23 cellular contexts compared by ENCODE assay signal in genomic region chr18:22827216-22827615, GRCh38.
A peak's percentile ranks its signal among the peaks of the same experiment; 100 is the strongest.
DNase-seq lines count a peak whose midpoint lies in the region; ATAC-seq, FAIRE-seq and TF ChIP-seq lines count a peak whose summit lies in the region.
"Had no signal": no experiment of that assay in that cellular context is flagged by ENCODE, and none has a peak within 500 bp of the region (broad histone marks: within the 10 kb centered on the region; RNA-seq: fewer than 3 reads in every experiment).

No MANE protein-coding gene starts in this region.

- peaks cover 6% of the 10 kb centered on the region for H3K4me1 ChIP-seq in IMR-90 (ENCODE audit: control insufficient read depth, insufficient read depth, low read length)
- H3K4me1 ChIP-seq in PC-9 (replicated peaks; ENCODE audit: insufficient read depth): peaks cover 22% of the 10 kb centered on the region
- peaks cover 36% of the 10 kb centered on the region for H3K4me1 ChIP-seq in osteoblast (ENCODE audit: insufficient read depth, low read length)
- no peaks in the 10 kb centered on the region for H3K4me1 ChIP-seq in spleen
- H3K4me1 ChIP-seq: left lung had no signal

- H3K9me3 ChIP-seq in IMR-90 (ENCODE audit: control insufficient read depth, insufficient read depth, low read length) (peaks cover 4% of the 10 kb centered on the region; the same call in 1 of the 2 replicates), PC-9 (ENCODE audit: insufficient read depth, low read depth) (no peaks in the 10 kb centered on the region; the same call in 1 of the 2 replicates), osteoblast (ENCODE audit: low read depth, low read length) (no peaks in the 10 kb centered on the region), spleen (no peaks in the 10 kb centered on the region)
- H3K9me3 ChIP-seq: mucosa of descending colon had no signal

- H3K36me3 Mint-ChIP-seq in activated T-helper 1 cell treated with anti-CD3 and anti-CD28 coated beads, Interleukin-12 subunit alpha, Interleukin-12 subunit beta, Interleukin-2, Interleukin-4 antibody, amounts not matched to agents 30 ng/mL and 10 ng/mL and 1 ng/mL, durations not matched to agents 14 hours and 24 hours and 36 hours (ENCODE audit: low read depth): no peaks in the 10 kb centered on the region
- H3K36me3 Mint-ChIP-seq: stimulated activated memory B cell treated with anti-CD40 and anti-IgM and Interleukin-4, amounts not matched to agents 10 μg/mL and 1 μg/mL and 100 μg/mL, for 72 hours had no signal

- H3K27me3 ChIP-seq in IMR-90 (ENCODE audit: control insufficient read depth, insufficient read depth, low read length) (no peaks in the 10 kb centered on the region), PC-9 (ENCODE audit: insufficient read depth, low read depth) (no peaks in the 10 kb centered on the region), osteoblast (ENCODE audit: insufficient read depth, low read length) (no peaks in the 10 kb centered on the region), spleen (replicated peaks in 1 of 7) (no peaks in the 10 kb centered on the region)
- H3K27me3 ChIP-seq: left lung, neutrophil had no signal

- no peaks in the 10 kb centered on the region for H3K79me1 ChIP-seq in IMR-90 (ENCODE audit: low read depth in 1 of 2, low read length in 2 of 2)

- TF ChIP-seq CTCF in IMR-90 (conservative IDR thresholded peaks at IDR 0.05; ENCODE audit: low read depth, low read length) (no peak), PC-9 (conservative IDR thresholded peaks at IDR 0.05) (no peak), choroid plexus epithelial cell (conservative IDR thresholded peaks at IDR 0.05; ENCODE audit: low read depth, low read length) (no peak), osteoblast (IDR thresholded peaks at IDR 0.05; ENCODE audit: extremely low read depth, low read depth, low read length) (no peak), spleen (IDR thresholded peaks at IDR 0.05 in 8 of 11, conservative IDR thresholded peaks at IDR 0.05 in 3 of 11) (no peak)

- no peak overlapping the region for H4K5ac ChIP-seq in IMR-90 (ENCODE audit: low read depth, low read length)

- no peak overlapping the region for H3K27ac Mint-ChIP-seq in activated T-helper 1 cell treated with anti-CD3 and anti-CD28 coated beads, Interleukin-12 subunit alpha, Interleukin-12 subunit beta, Interleukin-2, Interleukin-4 antibody, amounts not matched to agents 30 ng/mL and 10 ng/mL and 1 ng/mL, durations not matched to agents 14 hours and 24 hours and 36 hours
- H3K27ac Mint-ChIP-seq: B cell; endodermal cell; stimulated activated memory B cell treated with anti-CD40 and anti-IgM and Interleukin-4, amounts not matched to agents 10 μg/mL and 1 μg/mL and 100 μg/mL, for 72 hours had no signal

- intact Hi-C loops in IMR-90 (cut with micrococcal nuclease) (no loop called here), PC-9 (cut with micrococcal nuclease; ENCODE audit: unreplicated experiment) (no loop called here), spleen (cut with DNase I; ENCODE audit: low total_unique reads) (no loop called here)
- intact Hi-C loops in activated T-helper 1 cell treated with anti-CD3 and anti-CD28 coated beads, Interleukin-12 subunit alpha, Interleukin-12 subunit beta, Interleukin-2, Interleukin-4 antibody, amounts not matched to agents 30 ng/mL and 10 ng/mL and 1 ng/mL, durations not matched to agents 14 hours and 24 hours and 36 hours (cut with micrococcal nuclease): no loop called here

- BruUV-seq in IMR-90 (replicated peaks; lab: Mats Ljungman, UMichigan) (no TSS peak), PC-9 (replicated peaks; lab: Mats Ljungman, UMichigan) (no TSS peak)

- no peaks in the 10 kb centered on the region for H3K9me3 Mint-ChIP-seq in activated T-helper 1 cell treated with anti-CD3 and anti-CD28 coated beads, Interleukin-12 subunit alpha, Interleukin-12 subunit beta, Interleukin-2, Interleukin-4 antibody, amounts not matched to agents 30 ng/mL and 10 ng/mL and 1 ng/mL, durations not matched to agents 14 hours and 24 hours and 36 hours

- no peak overlapping the region for H2BK15ac ChIP-seq in IMR-90 (ENCODE audit: low read depth, low read length)

- TF ChIP-seq POLR2A in IMR-90 (IDR thresholded peaks at IDR 0.05; ENCODE audit: low read depth, low read length) (no peak), spleen (IDR thresholded peaks at IDR 0.05) (no peak)

- peak; percentile 45 for DNase-seq in IMR-90
- DNase-seq in PC-9: no peak
- peak; percentile 53 for DNase-seq in choroid plexus epithelial cell (ENCODE audit: low read depth)
- no peak for DNase-seq in osteoblast (ENCODE audit: insufficient read length, low spot score, missing footprints)
- no peak for DNase-seq in GM19239 (ENCODE audit: insufficient read length, low spot score)
- no peak for DNase-seq in spleen
- DNase-seq in activated T-helper 1 cell treated with anti-CD3 and anti-CD28 coated beads, Interleukin-12 subunit alpha, Interleukin-12 subunit beta, Interleukin-2, Interleukin-4 antibody, amounts not matched to agents 30 ng/mL and 10 ng/mL and 1 ng/mL, durations not matched to agents 14 hours and 24 hours and 36 hours (ENCODE audit: low spot score): no peak
- DNase-seq: activated CD4-positive, alpha-beta T cell treated with anti-CD3 and anti-CD28 coated beads for 48 hours; activated gamma-delta T cell treated with Interleukin-2 at 50 U/mL for 16 hours; aorta; endodermal cell; left lung; MM.1S; mucosa of descending colon; NCI-H2029 treated with DMSO at 0.1 percent for 48 hours; NCI-H510A treated with DMSO at 0.1 percent for 48 hours had no signal

- no peak overlapping the region for H2AFZ ChIP-seq in IMR-90 (replicated peaks; ENCODE audit: low read length, poor library complexity)
- H2AFZ ChIP-seq in PC-9: no peak overlapping the region
- no peak overlapping the region for H2AFZ ChIP-seq in osteoblast (ENCODE audit: low read length)

- H3K9ac ChIP-seq in IMR-90 (ENCODE audit: low read depth, low read length): no peak overlapping the region

- H3K79me2 ChIP-seq in PC-9 (ENCODE audit: low read depth): no peaks in the 10 kb centered on the region
- no peaks in the 10 kb centered on the region for H3K79me2 ChIP-seq in osteoblast (ENCODE audit: insufficient read depth, low read length)

- no peak overlapping the region for H3K14ac ChIP-seq in IMR-90 (replicated peaks; ENCODE audit: low read depth, low read length)

- no peak overlapping the region for H2AK5ac ChIP-seq in IMR-90 (ENCODE audit: low read depth, low read length)

- ATAC-seq in IMR-90 (ENCODE audit: low read depth) (no peak), GM21360 (IDR thresholded peaks at IDR 0.05; ENCODE audit: unreplicated experiment) (no peak)
- ATAC-seq: left lung; mucosa of descending colon; Panc1; stimulated activated memory B cell treated with anti-CD40 and anti-IgM and Interleukin-4, amounts not matched to agents 10 μg/mL and 1 μg/mL and 100 μg/mL, for 72 hours had no signal

- H3K4me1 Mint-ChIP-seq in activated T-helper 1 cell treated with anti-CD3 and anti-CD28 coated beads, Interleukin-12 subunit alpha, Interleukin-12 subunit beta, Interleukin-2, Interleukin-4 antibody, amounts not matched to agents 30 ng/mL and 10 ng/mL and 1 ng/mL, durations not matched to agents 14 hours and 24 hours and 36 hours (ENCODE audit: low read depth): no peaks in the 10 kb centered on the region
- H3K4me1 Mint-ChIP-seq: B cell; stimulated activated memory B cell treated with anti-CD40 and anti-IgM and Interleukin-4, amounts not matched to agents 10 μg/mL and 1 μg/mL and 100 μg/mL, for 72 hours had no signal

- no peak overlapping the region for H3K4me3 Mint-ChIP-seq in activated T-helper 1 cell treated with anti-CD3 and anti-CD28 coated beads, Interleukin-12 subunit alpha, Interleukin-12 subunit beta, Interleukin-2, Interleukin-4 antibody, amounts not matched to agents 30 ng/mL and 10 ng/mL and 1 ng/mL, durations not matched to agents 14 hours and 24 hours and 36 hours
- H3K4me3 Mint-ChIP-seq: B cell; endodermal cell; stimulated activated memory B cell treated with anti-CD40 and anti-IgM and Interleukin-4, amounts not matched to agents 10 μg/mL and 1 μg/mL and 100 μg/mL, for 72 hours had no signal

- H3K27ac ChIP-seq in IMR-90 (ENCODE audit: insufficient read depth, low read length): no peak overlapping the region
- peak overlapping the region; percentile 51 for H3K27ac ChIP-seq in PC-9
- peak overlapping the region; percentile 88 for H3K27ac ChIP-seq in osteoblast (ENCODE audit: low read depth, low read length)
- no peak overlapping the region for H3K27ac ChIP-seq in spleen
- H3K27ac ChIP-seq: left lung, neutrophil had no signal

- H4K20me1 ChIP-seq in IMR-90 (ENCODE audit: insufficient read depth, low read length) (no peaks in the 10 kb centered on the region), PC-9 (ENCODE audit: insufficient read depth) (no peaks in the 10 kb centered on the region), osteoblast (ENCODE audit: insufficient read depth, low read length) (no peaks in the 10 kb centered on the region)

- no peak overlapping the region for H3K4me3 ChIP-seq in IMR-90 (ENCODE audit: insufficient read depth, low read depth, low read length)
- H3K4me3 ChIP-seq in PC-9: no peak overlapping the region
- H3K4me3 ChIP-seq in choroid plexus epithelial cell (ENCODE audit: low read depth, low read length): no peak overlapping the region
- no peak overlapping the region for H3K4me3 ChIP-seq in osteoblast (ENCODE audit: insufficient read depth, low read length)
- no peak overlapping the region for H3K4me3 ChIP-seq in spleen
- H3K4me3 ChIP-seq: left lung, mucosa of descending colon had no signal

- no peak overlapping the region for H3K56ac ChIP-seq in IMR-90 (ENCODE audit: extremely low read depth, insufficient read depth, low read length)

- H3K9me2 ChIP-seq in PC-9 (ENCODE audit: insufficient read depth): no peaks in the 10 kb centered on the region

- in situ Hi-C loops in IMR-90 (cut with MboI; ENCODE audit: low sequenced_read_pairs): no loop called here

- CTCF ChIA-PET in IMR-90 (lab: Yijun Ruan, JAX) (no interaction called here), PC-9 (lab: Charles Lee) (no interaction called here)

- no peak overlapping the region for H4K91ac ChIP-seq in IMR-90 (ENCODE audit: insufficient read depth, low read depth, low read length)

- peaks cover 8% of the 10 kb centered on the region; the same call in 1 of the 2 replicates for H3F3A ChIP-seq in PC-9 (ENCODE audit: insufficient read depth, low read depth)

- H3K4ac ChIP-seq in IMR-90 (ENCODE audit: low read depth, low read length): no peak overlapping the region

- peak overlapping the region in 1 of 2 experiments; percentile 11; a peak in 1 of 4 replicates for H4K8ac ChIP-seq in IMR-90 (ENCODE audit: low read depth in 2 of 2, low read length in 2 of 2)

- WGBS in IMR-90 (ENCODE audit: extremely low coverage in 2 of 2, insufficient read length in 1 of 2), 2 experiments: 100% methylated on average over 1 of the region's 3 CpGs; no CpG with 5 or more reads in 1 of the 2 experiments
- WGBS in spleen, 5 donors: 93 to 96% (median 94%) methylated on average over 3 of the region's 3 CpGs

- no peak for FAIRE-seq in GM19239 (lab: Jason Lieb, UNC)
- FAIRE-seq: G401.6, TTC549 had no signal

- H2AK9ac ChIP-seq in IMR-90 (replicated peaks; ENCODE audit: low read depth, low read length, poor library complexity): no peak overlapping the region

- H3K23ac ChIP-seq in IMR-90 (ENCODE audit: low read depth, low read length): no peak overlapping the region

- peak overlapping the region; percentile 94 for H2BK5ac ChIP-seq in IMR-90 (ENCODE audit: low read depth, low read length, poor library complexity, severe bottlenecking)

- TF ChIP-seq RAD21 in IMR-90 (IDR thresholded peaks at IDR 0.05; ENCODE audit: low read length): no peak

- H3K36me3 ChIP-seq in IMR-90 (ENCODE audit: control insufficient read depth, insufficient read depth, low read length) (no peaks in the 10 kb centered on the region), PC-9 (ENCODE audit: low read depth) (no peaks in the 10 kb centered on the region), osteoblast (ENCODE audit: insufficient read depth, low read length) (no peaks in the 10 kb centered on the region), spleen (no peaks in the 10 kb centered on the region)
- H3K36me3 ChIP-seq: left lung, neutrophil had no signal

- H3K4me2 ChIP-seq in IMR-90 (ENCODE audit: low read depth, low read length) (no peak overlapping the region; the same call in 1 of the 2 replicates), PC-9 (no peak overlapping the region), osteoblast (ENCODE audit: insufficient read depth, low read length) (no peak overlapping the region)

- H3K9me1 ChIP-seq in IMR-90 (ENCODE audit: insufficient read depth, low read length): peaks cover 6% of the 10 kb centered on the region; the same call in 1 of the 2 replicates

- H3K27me3 Mint-ChIP-seq in activated T-helper 1 cell treated with anti-CD3 and anti-CD28 coated beads, Interleukin-12 subunit alpha, Interleukin-12 subunit beta, Interleukin-2, Interleukin-4 antibody, amounts not matched to agents 30 ng/mL and 10 ng/mL and 1 ng/mL, durations not matched to agents 14 hours and 24 hours and 36 hours (ENCODE audit: insufficient read depth): peaks cover 6% of the 10 kb centered on the region

- POLR2A ChIA-PET in IMR-90 (lab: Charles Lee; ENCODE audit: unreplicated experiment) (no interaction called here), PC-9 (lab: Charles Lee; ENCODE audit: unreplicated experiment) (no interaction called here)

- peak overlapping the region; percentile 69; the same call in 1 of the 2 replicates for H2BK120ac ChIP-seq in IMR-90 (ENCODE audit: low read depth, low read length)

- H2BK20ac ChIP-seq in IMR-90 (ENCODE audit: low read depth, low read length): peak overlapping the region; percentile 10; the same call in 1 of the 2 replicates

- dilution Hi-C loops in IMR-90 (cut with HindIII; ENCODE audit: low sequenced_read_pairs, unreplicated experiment): no loop called here

- peak overlapping the region; percentile 1; the same call in 1 of the 2 replicates for H3K18ac ChIP-seq in IMR-90 (ENCODE audit: low read depth, low read length)

Comparison
In these comparisons a context has a peak if more than half of its experiments do, and no peak if none do; other contexts are left out.
1. DNase-seq: peak in IMR-90 (single experiment) and choroid plexus epithelial cell (single experiment); none in PC-9 (0 of 2), osteoblast (single experiment), GM19239 (single experiment), spleen (single experiment) and activated T-helper 1 cell treated with anti-CD3 and anti-CD28 coated beads, Interleukin-12 subunit alpha, Interleukin-12 subunit beta, Interleukin-2, Interleukin-4 antibody, amounts not matched to agents 30 ng/mL and 10 ng/mL and 1 ng/mL, durations not matched to agents 14 hours and 24 hours and 36 hours (single experiment).
2. H3K27ac ChIP-seq: peak in PC-9 (single experiment) and osteoblast (single experiment); none in IMR-90 (single experiment) and spleen (0 of 8).